8 cellular contexts compared by ENCODE assay signal in the genomic region with DNA sequence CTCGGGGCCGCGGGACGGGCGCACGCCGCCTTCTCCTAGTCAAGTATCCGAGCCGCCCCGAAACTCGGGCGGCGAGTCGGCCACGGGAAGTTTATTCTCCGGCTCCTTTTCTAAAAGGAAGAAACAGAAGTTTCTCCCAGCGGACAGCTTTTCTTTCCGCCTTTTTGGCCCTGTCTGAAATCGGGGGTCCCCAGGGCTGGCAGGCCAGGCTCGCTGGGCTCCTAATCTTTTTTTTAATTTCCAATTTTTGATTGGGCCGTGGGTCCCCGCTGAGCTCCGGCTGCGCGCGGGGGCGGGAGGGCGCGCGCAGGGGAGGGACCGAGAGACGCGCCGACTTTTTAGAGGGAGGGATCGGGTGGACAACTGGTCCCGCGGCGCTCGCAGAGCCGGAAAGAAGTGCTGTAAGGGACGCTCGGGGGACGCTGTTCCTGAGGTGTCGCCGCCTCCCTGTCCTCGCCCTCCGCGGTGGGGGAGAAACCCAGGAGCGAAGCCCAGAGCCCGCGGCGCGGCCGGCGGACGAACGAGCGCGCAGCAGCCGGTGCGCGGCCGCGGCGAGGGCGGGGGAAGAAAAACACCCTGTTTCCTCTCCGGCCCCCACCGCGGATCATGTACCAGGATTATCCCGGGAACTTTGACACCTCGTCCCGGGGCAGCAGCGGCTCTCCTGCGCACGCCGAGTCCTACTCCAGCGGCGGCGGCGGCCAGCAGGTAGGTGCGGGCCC. TPM values are rescaled to one million over a fixed set of nuclear protein-coding genes. Genes with fewer than 3 reads are reported as not detected.
DNase-seq lines count a peak whose midpoint lies in the region; ATAC-seq and TF ChIP-seq lines count a peak whose summit lies in the region.

No MANE protein-coding gene starts in this region.

- peaks cover 14% of the 10 kb centered on the region for H3K36me3 Mint-ChIP-seq in activated CD4-positive, alpha-beta memory T cell treated with anti-CD3 and anti-CD28 coated beads for 36 hours

- H2AFZ ChIP-seq in Loucy (ENCODE audit: low read length): no peak overlapping the region
- H2AFZ ChIP-seq in mesenchymal stem cell (ENCODE audit: low read depth, low read length): no peak overlapping the region

- no peaks in the 10 kb centered on the region for H3K9me3 ChIP-seq in DOHH2 (ENCODE audit: control insufficient read depth, insufficient read depth, low read length)
- no peaks in the 10 kb centered on the region for H3K9me3 ChIP-seq in Loucy (ENCODE audit: insufficient read depth, low read depth, low read length)
- no peaks in the 10 kb centered on the region for H3K9me3 ChIP-seq in mesenchymal stem cell (ENCODE audit: control insufficient read depth, low read length)

- TF ChIP-seq CTCF in DOHH2 (IDR thresholded peaks at IDR 0.05; ENCODE audit: low read depth, low read length, poor library complexity, severe bottlenecking) (no peak), Loucy (conservative IDR thresholded peaks at IDR 0.05; ENCODE audit: low read length) (no peak)

- peaks cover 18% of the 10 kb centered on the region for H3K4me1 ChIP-seq in DOHH2 (ENCODE audit: control insufficient read depth, low read length)
- H3K4me1 ChIP-seq in Loucy (ENCODE audit: insufficient read depth, low read length, poor library complexity, severe bottlenecking): peaks cover 25% of the 10 kb centered on the region
- H3K4me1 ChIP-seq in mesenchymal stem cell (ENCODE audit: control insufficient read depth, insufficient read depth, low read depth, low read length): peaks cover 17% of the 10 kb centered on the region

- H2AK5ac ChIP-seq in mesenchymal stem cell (ENCODE audit: low read length, severe bottlenecking): no peak overlapping the region

- H2BK5ac ChIP-seq in mesenchymal stem cell (ENCODE audit: low read depth, low read length, poor library complexity, severe bottlenecking): peak overlapping the region; percentile 87

- under 1% methylated on average over 72 of the region's 81 CpGs for WGBS in mesenchymal stem cell

- H3K36me3 ChIP-seq in DOHH2 (ENCODE audit: control insufficient read depth, low read length) (no peaks in the 10 kb centered on the region), Loucy (ENCODE audit: insufficient read depth, low read length) (peaks cover 4% of the 10 kb centered on the region; the same call in 1 of the 2 replicates), mesenchymal stem cell (ENCODE audit: control insufficient read depth in 1 of 2, insufficient read depth in 2 of 2, low read depth in 1 of 2, low read length in 2 of 2) (peaks cover 4 to 17% of the 10 kb centered on the region in 2 experiments)

- peak overlapping the region; percentile 85 for H4K91ac ChIP-seq in mesenchymal stem cell (ENCODE audit: low read length)

- H2BK12ac ChIP-seq in mesenchymal stem cell (ENCODE audit: low read length in 2 of 2): peak overlapping the region; percentile 5 to 88

- peak overlapping the region; percentile 82 to 85 for H3K4ac ChIP-seq in mesenchymal stem cell (ENCODE audit: low read depth in 1 of 2, low read length in 2 of 2)

- H3K9me2 ChIP-seq in DOHH2 (replicated peaks; ENCODE audit: control insufficient read depth, low read length) (no peaks in the 10 kb centered on the region), Loucy (replicated peaks; ENCODE audit: low read depth, low read length) (no peaks in the 10 kb centered on the region)

- H3K18ac ChIP-seq in mesenchymal stem cell (ENCODE audit: low read depth in 1 of 2, low read length in 2 of 2): peak overlapping the region; percentile 97 to 99

- no peaks in the 10 kb centered on the region for H3K9me3 Mint-ChIP-seq in activated CD4-positive, alpha-beta memory T cell treated with anti-CD3 and anti-CD28 coated beads for 36 hours

- H3K4me2 ChIP-seq in DOHH2 (ENCODE audit: low read length): peak overlapping the region; percentile 85
- peak overlapping the region; percentile 95 for H3K4me2 ChIP-seq in Loucy (ENCODE audit: low read depth, low read length, poor library complexity, severe bottlenecking)
- peak overlapping the region; percentile 58 for H3K4me2 ChIP-seq in mesenchymal stem cell (ENCODE audit: low read length, poor library complexity, severe bottlenecking)

- POLR2A ChIA-PET in activated CD4-positive, alpha-beta memory T cell treated with anti-CD3 and anti-CD28 coated beads for 36 hours (lab: Charles Lee): interaction anchor here (0.7 to 3.9 kb wide), 13 partner anchors 9 to 679 kb away, joined by 3 to 37 read pairs (median 3); a partner anchor contains a TSS

- H3K79me1 ChIP-seq in mesenchymal stem cell (replicated peaks; ENCODE audit: low read length, poor library complexity, severe bottlenecking): peaks cover 2% of the 10 kb centered on the region

- intact Hi-C loops in activated CD4-positive, alpha-beta memory T cell treated with anti-CD3 and anti-CD28 coated beads for 36 hours (cut with micrococcal nuclease): loop anchor here (2.0 to 10.0 kb wide), 4 partner anchors 229 to 1754 kb away; a partner anchor contains a TSS

- peak overlapping the region; percentile 76 for H3K4me3 ChIP-seq in DOHH2 (ENCODE audit: low read length)
- peak overlapping the region; percentile 83 for H3K4me3 ChIP-seq in Loucy (ENCODE audit: low read length, poor library complexity, severe bottlenecking)
- peak overlapping the region; percentile 93 to 96 for H3K4me3 ChIP-seq in mesenchymal stem cell (ENCODE audit: insufficient read depth in 1 of 2, low read depth in 1 of 2, low read length in 2 of 2)

- peak overlapping the region; percentile 99 for H2BK15ac ChIP-seq in mesenchymal stem cell (ENCODE audit: low read depth, poor library complexity, severe bottlenecking)

- CTCF ChIA-PET in activated CD4-positive, alpha-beta memory T cell treated with anti-CD3 and anti-CD28 coated beads for 36 hours (lab: Charles Lee): interaction anchor here (0.7 to 1.3 kb wide), 4 partner anchors 16 to 639 kb away, joined by 3 to 6 read pairs (median 4); no protein-coding TSS in a partner anchor

- H3K4me1 Mint-ChIP-seq in activated CD4-positive, alpha-beta memory T cell treated with anti-CD3 and anti-CD28 coated beads for 36 hours (ENCODE audit: low read depth): peaks cover 30% of the 10 kb centered on the region

- peak overlapping the region; percentile 94 for H3K27ac Mint-ChIP-seq in activated CD4-positive, alpha-beta memory T cell treated with anti-CD3 and anti-CD28 coated beads for 36 hours

- H3K27me3 Mint-ChIP-seq in activated CD4-positive, alpha-beta memory T cell treated with anti-CD3 and anti-CD28 coated beads for 36 hours: peaks cover 2% of the 10 kb centered on the region

- H3K27me3 ChIP-seq in DOHH2 (ENCODE audit: control insufficient read depth, low read length) (peaks cover 74% of the 10 kb centered on the region), Loucy (ENCODE audit: insufficient read depth, low read length, poor library complexity, severe bottlenecking) (peaks cover 5% of the 10 kb centered on the region), mesenchymal stem cell (ENCODE audit: control insufficient read depth in 1 of 2, insufficient read depth in 1 of 2, low read length in 2 of 2) (no peaks in the 10 kb centered on the region)

- peak overlapping the region; percentile 82 for H4K8ac ChIP-seq in mesenchymal stem cell (ENCODE audit: low read length)

- H3F3A ChIP-seq in DOHH2 (ENCODE audit: control insufficient read depth, insufficient read depth) (no peaks in the 10 kb centered on the region), Loucy (ENCODE audit: low read depth) (peaks cover 11% of the 10 kb centered on the region; the same call in 1 of the 2 replicates)

- peak; percentile 68 for DNase-seq in activated CD4-positive, alpha-beta memory T cell treated with anti-CD3 and anti-CD28 coated beads for 36 hours
- DNase-seq in effector CD8-positive, alpha-beta T cell (lab: John Stamatoyannopoulos, UW): peak; percentile 36
- DNase-seq in mesenchymal stem cell (peak; percentile 73), pons (ENCODE audit: low spot score) (no peak)
- DNase-seq in stimulated activated naive CD4-positive, alpha-beta T cell treated with Interleukin-2 at 50 U/mL for 16 hours (lab: John Stamatoyannopoulos, UW): peak; percentile 53

- H3K9ac ChIP-seq in Loucy (ENCODE audit: low read depth, low read length, poor library complexity, severe bottlenecking) (peak overlapping the region; percentile 87), mesenchymal stem cell (ENCODE audit: low read length) (peak overlapping the region; percentile 99)

- H4K20me1 ChIP-seq in DOHH2 (ENCODE audit: control insufficient read depth, insufficient read depth, low read depth, low read length): 0 out of 2 replicates have a peak, but pooled peaks cover 3% of the 10 kb centered on the region
- peaks cover 48% of the 10 kb centered on the region for H4K20me1 ChIP-seq in Loucy (ENCODE audit: insufficient read depth, low read length, poor library complexity, severe bottlenecking)

- peak overlapping the region in 1 of 2 experiments; percentile 94 for H3K14ac ChIP-seq in mesenchymal stem cell (ENCODE audit: low read length in 2 of 2)

- H3K79me2 ChIP-seq in DOHH2 (ENCODE audit: control insufficient read depth, low read length): no peaks in the 10 kb centered on the region
- H3K79me2 ChIP-seq in Loucy (ENCODE audit: insufficient read depth, low read length): peaks cover 58% of the 10 kb centered on the region

- H2BK120ac ChIP-seq in mesenchymal stem cell (ENCODE audit: low read depth, low read length): peak overlapping the region; percentile 96

- H3K4me3 Mint-ChIP-seq in activated CD4-positive, alpha-beta memory T cell treated with anti-CD3 and anti-CD28 coated beads for 36 hours: no peak overlapping the region

- peak overlapping the region in 1 of 2 experiments; percentile 90 for H3K23ac ChIP-seq in mesenchymal stem cell (ENCODE audit: low read length in 2 of 2)

- ATAC-seq in GM18861 (IDR thresholded peaks at IDR 0.05; ENCODE audit: unreplicated experiment): no peak

- H3K27ac ChIP-seq in DOHH2 (ENCODE audit: low read depth, low read length) (no peak overlapping the region), mesenchymal stem cell (ENCODE audit: low read length, poor library complexity, severe bottlenecking) (peak overlapping the region; percentile 89)

RNA-seq across cellular contexts. Expression of a gene that starts 0.6 kb away (rescaled TPM):
- 100 to 1,000 TPM; 172 to 182 TPM for total RNA-seq in activated CD4-positive, alpha-beta memory T cell treated with anti-CD3 and anti-CD28 coated beads for 36 hours
- 15.6 TPM for polyA plus RNA-seq in mesenchymal stem cell (2013, experiment 1 of 2)
- polyA plus RNA-seq in mesenchymal stem cell (2013, experiment 2 of 2): 14.8 TPM
